Comparison of ENCODE assay signal across 1 cellular context in genomic region chr16:280005-280421, GRCh38.
TF ChIP-seq lines count a peak whose summit lies in the region.

No MANE protein-coding gene starts in this region.

TF ChIP-seq in H1, 55 proteins besides CTCF, POLR2A, EP300 and RAD21:
- TF ChIP-seq ZNF274 (IDR thresholded peaks at IDR 0.05; ENCODE audit: borderline replicate concordance, extremely low read depth, low read length): no peak
- TF ChIP-seq JUND (IDR thresholded peaks at IDR 0.05; ENCODE audit: low read length): no peak
- TF ChIP-seq KDM4A (IDR thresholded peaks at IDR 0.05; ENCODE audit: low read depth, low read length, severe bottlenecking): peak; percentile 18
- peak; percentile 43; the same call in 1 of the 2 replicates for TF ChIP-seq SUZ12 (IDR thresholded peaks at IDR 0.05; ENCODE audit: low read length)
- TF ChIP-seq GABPA (IDR thresholded peaks at IDR 0.05; ENCODE audit: borderline replicate concordance, insufficient read depth, low read length): peak; percentile 7; the same call in 1 of the 2 replicates
TF ChIP-seq in H1: peak in this region for 3.
